ENCODE assay signal across 9 cellular contexts in the genomic region with DNA sequence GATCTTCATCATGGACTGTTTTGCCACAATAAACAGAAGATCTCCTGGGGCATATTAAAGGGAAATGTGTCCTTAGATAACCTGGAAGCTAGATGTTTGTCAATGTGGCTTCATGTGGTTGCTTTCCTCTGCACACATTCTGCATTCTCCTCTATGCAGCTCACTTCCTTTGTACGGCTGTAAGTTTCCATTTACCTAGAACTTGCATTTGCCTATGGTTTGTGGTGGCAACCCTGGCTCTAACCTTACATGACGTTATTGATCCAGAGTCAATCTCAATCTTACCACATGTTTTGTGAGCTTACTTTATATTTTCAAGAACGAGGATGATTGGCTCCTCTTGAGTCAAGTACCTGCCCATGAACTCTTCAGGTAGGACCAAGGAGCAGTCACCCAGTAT.
DNase-seq lines count a peak whose midpoint lies in the region; ATAC-seq and TF ChIP-seq lines count a peak whose summit lies in the region.
"Had no signal": no experiment of that assay in that cellular context is flagged by ENCODE, and none has a peak within 500 bp of the region (broad histone marks: within the 10 kb centered on the region; RNA-seq: fewer than 3 reads in every experiment).

No MANE protein-coding gene starts in this region.

- TF ChIP-seq CTCF in CD8-positive, alpha-beta T cell (IDR thresholded peaks at IDR 0.05) = no peak
- TF ChIP-seq CTCF in glutamatergic neuron (IDR thresholded peaks at IDR 0.05; ENCODE audit: partially characterized antibody, unreplicated experiment) = no peak

- peaks cover 3% of the 10 kb centered on the region for H3K27me3 ChIP-seq in CD8-positive, alpha-beta T cell (ENCODE audit: insufficient read depth, low read length)

- CTCF ChIA-PET in CD8-positive, alpha-beta T cell (lab: Charles Lee) = no interaction called here
- CTCF ChIA-PET in activated CD4-positive, alpha-beta T cell treated with anti-CD3 and anti-CD28 coated beads for 36 hours (lab: Charles Lee) = no interaction called here

- peak; percentile 29 for DNase-seq in Jurkat, Clone E6-1 (ENCODE audit: low read depth, low spot score)
- DNase-seq in CD8-positive, alpha-beta T cell = no peak
- no peak for DNase-seq in glutamatergic neuron
- DNase-seq in activated CD4-positive, alpha-beta T cell treated with anti-CD3 and anti-CD28 coated beads for 36 hours = no peak

- H3K36me3 ChIP-seq in CD8-positive, alpha-beta T cell (ENCODE audit: insufficient read depth, low read length) = no peaks in the 10 kb centered on the region

- no peak overlapping the region for H3K4me3 Mint-ChIP-seq in CD8-positive, alpha-beta T cell
- no peak overlapping the region for H3K4me3 Mint-ChIP-seq in glutamatergic neuron (ENCODE audit: unreplicated experiment)
- H3K4me3 Mint-ChIP-seq in activated CD4-positive, alpha-beta T cell treated with anti-CD3 and anti-CD28 coated beads for 36 hours = no peak overlapping the region

- no peak overlapping the region for H3K27ac Mint-ChIP-seq in CD8-positive, alpha-beta T cell
- no peak overlapping the region for H3K27ac Mint-ChIP-seq in glutamatergic neuron (ENCODE audit: unreplicated experiment)
- no peak overlapping the region for H3K27ac Mint-ChIP-seq in activated CD4-positive, alpha-beta T cell treated with anti-CD3 and anti-CD28 coated beads for 36 hours

- no peaks in the 10 kb centered on the region for H3K4me1 Mint-ChIP-seq in CD8-positive, alpha-beta T cell (ENCODE audit: low read depth)
- no peaks in the 10 kb centered on the region for H3K4me1 Mint-ChIP-seq in glutamatergic neuron (ENCODE audit: low read depth, unreplicated experiment)
- no peaks in the 10 kb centered on the region for H3K4me1 Mint-ChIP-seq in activated CD4-positive, alpha-beta T cell treated with anti-CD3 and anti-CD28 coated beads for 36 hours

- H3K36me3 Mint-ChIP-seq in CD8-positive, alpha-beta T cell = no peaks in the 10 kb centered on the region
- no peaks in the 10 kb centered on the region for H3K36me3 Mint-ChIP-seq in glutamatergic neuron (ENCODE audit: unreplicated experiment)
- no peaks in the 10 kb centered on the region for H3K36me3 Mint-ChIP-seq in activated CD4-positive, alpha-beta T cell treated with anti-CD3 and anti-CD28 coated beads for 36 hours (ENCODE audit: low read depth)

- H3K9me3 Mint-ChIP-seq in CD8-positive, alpha-beta T cell = no peaks in the 10 kb centered on the region
- H3K9me3 Mint-ChIP-seq in glutamatergic neuron (ENCODE audit: unreplicated experiment) = no peaks in the 10 kb centered on the region
- H3K9me3 Mint-ChIP-seq in activated CD4-positive, alpha-beta T cell treated with anti-CD3 and anti-CD28 coated beads for 36 hours (ENCODE audit: low read depth) = no peaks in the 10 kb centered on the region

- intact Hi-C loops in CD8-positive, alpha-beta T cell (cut with DNase I, micrococcal nuclease) = no loop called here
- intact Hi-C loops in activated CD4-positive, alpha-beta T cell treated with anti-CD3 and anti-CD28 coated beads for 36 hours (cut with DNase I, micrococcal nuclease) = no loop called here

- no peaks in the 10 kb centered on the region for H3K4me1 ChIP-seq in CD8-positive, alpha-beta T cell (ENCODE audit: insufficient read depth, low read length)

- H3K27me3 Mint-ChIP-seq in CD8-positive, alpha-beta T cell (ENCODE audit: low read depth) = peaks cover 2% of the 10 kb centered on the region
- peaks cover 2% of the 10 kb centered on the region for H3K27me3 Mint-ChIP-seq in glutamatergic neuron (ENCODE audit: unreplicated experiment)
- H3K27me3 Mint-ChIP-seq in activated CD4-positive, alpha-beta T cell treated with anti-CD3 and anti-CD28 coated beads for 36 hours = peaks cover 16% of the 10 kb centered on the region

- peak; percentile 64 for ATAC-seq in GM18909 (IDR thresholded peaks at IDR 0.05; ENCODE audit: poor library complexity, unreplicated experiment)
- ATAC-seq in HG02678 (IDR thresholded peaks at IDR 0.05; ENCODE audit: unreplicated experiment) = peak; percentile 66
- ATAC-seq in CD8-positive, alpha-beta T cell = no peak
- no peak for ATAC-seq in activated CD4-positive, alpha-beta T cell treated with anti-CD3 and anti-CD28 coated beads for 36 hours
- ATAC-seq: K562 had no signal

- peak overlapping the region in 11 of 21 experiments; percentile 2 to 72 (median 27) for H3K27ac ChIP-seq in skin epidermis
- no peak overlapping the region for H3K27ac ChIP-seq in CD8-positive, alpha-beta T cell (ENCODE audit: low read depth, low read length)
- H3K27ac ChIP-seq: RWPE1 had no signal

- POLR2A ChIA-PET in CD8-positive, alpha-beta T cell (lab: Charles Lee) = no interaction called here
- POLR2A ChIA-PET in activated CD4-positive, alpha-beta T cell treated with anti-CD3 and anti-CD28 coated beads for 36 hours (lab: Charles Lee) = no interaction called here

- H3K9me3 ChIP-seq in CD8-positive, alpha-beta T cell (ENCODE audit: low read length) = no peaks in the 10 kb centered on the region

- H3K4me3 ChIP-seq in Jurkat, Clone E6-1 (ENCODE audit: low read length) = no peak overlapping the region
- H3K4me3 ChIP-seq in skin epidermis = no peak overlapping the region
- no peak overlapping the region for H3K4me3 ChIP-seq in CD8-positive, alpha-beta T cell (ENCODE audit: low read depth, low read length)
- H3K4me3 ChIP-seq: K562 had no signal

Comparison
In these comparisons a context has a peak if more than half of its experiments do, and no peak if none do; other contexts are left out.
1. ATAC-seq: peak in GM18909 (single experiment) and HG02678 (single experiment); none in CD8-positive, alpha-beta T cell (single experiment) and activated CD4-positive, alpha-beta T cell treated with anti-CD3 and anti-CD28 coated beads for 36 hours (single experiment).